In genomic region chr5:173486826-173487225, GRCh38 we compare ENCODE assay signal across 1 cellular context.
TF ChIP-seq lines count a peak whose summit lies in the region.

No MANE protein-coding gene starts in this region.

TF ChIP-seq in IMR-90, 13 proteins besides CTCF, POLR2A, EP300 and RAD21 (continued from another document):
- no peak for TF ChIP-seq ELK1 (IDR thresholded peaks at IDR 0.05; ENCODE audit: borderline replicate concordance, low read depth, low read length)
- no peak for TF ChIP-seq RCOR1 (IDR thresholded peaks at IDR 0.05; ENCODE audit: insufficient replicate concordance, low read length)
- no peak for TF ChIP-seq MAFK (IDR thresholded peaks at IDR 0.05; ENCODE audit: low read depth, low read length)
- TF ChIP-seq NFE2L2 (IDR thresholded peaks at IDR 0.05; ENCODE audit: low read depth, low read length): no peak
